ENCODE assay signal across 29 cellular contexts in genomic region chr3:15936347-15936746, GRCh38.
DNase-seq lines count a peak whose midpoint lies in the region; ATAC-seq, FAIRE-seq and TF ChIP-seq lines count a peak whose summit lies in the region.
"Had no signal": no experiment of that assay in that cellular context is flagged by ENCODE, and none has a peak within 500 bp of the region (broad histone marks: within the 10 kb centered on the region; RNA-seq: fewer than 3 reads in every experiment).

No MANE protein-coding gene starts in this region.

- H3K27ac ChIP-seq in astrocyte (ENCODE audit: low read depth, low read length) (no peak overlapping the region), psoas muscle (no peak overlapping the region)
- H3K27ac ChIP-seq: BLaER1 treated with 17β-estradiol and CSF1 and Interleukin-3, amounts not matched to agents 10 nM and 100 nM; KMS-11 had no signal

- H3K4me3 ChIP-seq in astrocyte (ENCODE audit: insufficient read depth, low read depth, low read length) (no peak overlapping the region), psoas muscle (no peak overlapping the region)
- H3K4me3 ChIP-seq: BLaER1 treated with 17β-estradiol and CSF1 and Interleukin-3, amounts not matched to agents 10 nM and 100 nM; tibial nerve had no signal

- CTCF ChIA-PET in GM10248 (lab: Yijun Ruan, JAX): interaction anchor here (0.7 to 0.9 kb wide), 2 partner anchors 21 to 37 kb away, joined by 3 read pairs; no protein-coding TSS in a partner anchor

- POLR2A ChIA-PET in GM10248 (lab: Yijun Ruan, JAX): no interaction called here

- 54 to 66% (median 64%) methylated on average over 6 of the region's 6 CpGs for WGBS in psoas muscle, 3 donors

- H3K9me3 ChIP-seq in astrocyte (ENCODE audit: insufficient read depth, low read depth, low read length) (no peaks in the 10 kb centered on the region), psoas muscle (no peaks in the 10 kb centered on the region)

- no peak overlapping the region for H3K9ac ChIP-seq in astrocyte (ENCODE audit: low read length)
- H3K9ac ChIP-seq: BLaER1 treated with 17β-estradiol and CSF1 and Interleukin-3, amounts not matched to agents 10 nM and 100 nM; KMS-11 had no signal

- no peak for FAIRE-seq in astrocyte (lab: Jason Lieb, UNC)
- FAIRE-seq: small intestine had no signal

- H3K36me3 Mint-ChIP-seq in astrocyte (ENCODE audit: low read depth, unreplicated experiment): peaks cover 3% of the 10 kb centered on the region
- no peaks in the 10 kb centered on the region for H3K36me3 Mint-ChIP-seq in progenitor cell of endocrine pancreas (ENCODE audit: insufficient read depth)
- H3K36me3 Mint-ChIP-seq in stimulated activated naive B cell treated with anti-CD40 and anti-IgM and Interleukin-4, amounts not matched to agents 10 μg/mL and 1 μg/mL and 100 μg/mL, for 72 hours: peaks cover 5 to 15% of the 10 kb centered on the region in 2 donors
- H3K36me3 Mint-ChIP-seq: activated naive CD4-positive, alpha-beta T cell treated with anti-CD3 and anti-CD28 coated beads, Interleukin-2, amount 50 U/mL, for 24 hours had no signal

- no peaks in the 10 kb centered on the region for H3K36me3 ChIP-seq in astrocyte (ENCODE audit: insufficient read depth, low read length)
- no peaks in the 10 kb centered on the region for H3K36me3 ChIP-seq in psoas muscle (ENCODE audit: insufficient read depth in 1 of 2, low read depth in 1 of 2)
- H3K36me3 ChIP-seq: tibial nerve had no signal

- DNase-seq in D341Med (ENCODE audit: low spot score): peak; percentile 43
- no peak for DNase-seq in astrocyte (ENCODE audit: low read depth)
- peak in 29 of 42 donors; percentile 6 to 74 (median 42) for DNase-seq in head of caudate nucleus
- DNase-seq in progenitor cell of endocrine pancreas (ENCODE audit: low spot score, unreplicated experiment): no peak
- no peak for DNase-seq in psoas muscle
- no peak for DNase-seq in GM10248 (ENCODE audit: extremely low spot score)
- no peak for DNase-seq in stimulated activated naive B cell treated with anti-CD40 and anti-IgM and Interleukin-4, amounts not matched to agents 10 μg/mL and 1 μg/mL and 100 μg/mL, for 72 hours
- DNase-seq: ACHN; activated CD4-positive, alpha-beta memory T cell treated with anti-CD3 and anti-CD28 coated beads for 36 hours; activated CD4-positive, CD25-positive, alpha-beta regulatory T cell treated with anti-CD3 and anti-CD28 coated beads, Interleukin-2, amount 50 U/mL, for 72 hours; activated CD8-positive, alpha-beta memory T cell treated with anti-CD3 and anti-CD28 coated beads, Interleukin-2, amount 50 U/mL, for 4 hours; central memory CD4-positive, alpha-beta T cell; COR-L47; DND-41; HCEC 1CT; mammary epithelial cell; NCI-H1436; NCI-H446 treated with DMSO at 0.1 percent for 48 hours; small intestine; stimulated activated CD4-positive, alpha-beta T cell treated with anti-CD3 and anti-CD28 coated beads, Interleukin-1b, Interleukin-23, amount 100 ng/mL, for 48 hours; stimulated activated CD8-positive, alpha-beta memory T cell treated with anti-CD3 and anti-CD28 coated beads, Interleukin-4, amount 100 ng/mL, for 48 hours; T-helper 17 cell had no signal

- TF ChIP-seq CTCF in astrocyte (IDR thresholded peaks at IDR 0.05; ENCODE audit: insufficient read depth, low read depth, low read length): no peak
- no peak for TF ChIP-seq CTCF in progenitor cell of endocrine pancreas (IDR thresholded peaks at IDR 0.05; ENCODE audit: unreplicated experiment)
- no peak for TF ChIP-seq CTCF in psoas muscle (IDR thresholded peaks at IDR 0.05)
- no peak for TF ChIP-seq CTCF in GM10248 (IDR thresholded peaks at IDR 0.05; ENCODE audit: control extremely low read depth, extremely low read depth, low read depth, missing control alignments)

- ATAC-seq in HG02763 (IDR thresholded peaks at IDR 0.05; ENCODE audit: unreplicated experiment) (no peak), psoas muscle (no peak)
- no peak for ATAC-seq in stimulated activated naive B cell treated with anti-CD40 and anti-IgM and Interleukin-4, amounts not matched to agents 10 μg/mL and 1 μg/mL and 100 μg/mL, for 72 hours (replicated peaks)
- ATAC-seq: SK-N-SH treated with all-trans-retinoic acid at 6 μM for 48 hours, T-helper 17 cell had no signal

- H3K9me3 Mint-ChIP-seq in astrocyte (ENCODE audit: unreplicated experiment) (no peaks in the 10 kb centered on the region), progenitor cell of endocrine pancreas (ENCODE audit: low read depth) (no peaks in the 10 kb centered on the region)
- H3K9me3 Mint-ChIP-seq in stimulated activated naive B cell treated with anti-CD40 and anti-IgM and Interleukin-4, amounts not matched to agents 10 μg/mL and 1 μg/mL and 100 μg/mL, for 72 hours: peaks cover 3 to 5% of the 10 kb centered on the region in 2 donors

- no peaks in the 10 kb centered on the region for H4K20me1 ChIP-seq in astrocyte (ENCODE audit: insufficient read depth, low read length)
- H4K20me1 ChIP-seq: BLaER1 treated with 17β-estradiol and CSF1 and Interleukin-3, amounts not matched to agents 10 nM and 100 nM had no signal

- H3K4me1 Mint-ChIP-seq in astrocyte (ENCODE audit: low read depth, unreplicated experiment): peaks cover 3% of the 10 kb centered on the region
- no peaks in the 10 kb centered on the region for H3K4me1 Mint-ChIP-seq in progenitor cell of endocrine pancreas (ENCODE audit: low read depth)
- no peaks in the 10 kb centered on the region for H3K4me1 Mint-ChIP-seq in stimulated activated naive B cell treated with anti-CD40 and anti-IgM and Interleukin-4, amounts not matched to agents 10 μg/mL and 1 μg/mL and 100 μg/mL, for 72 hours
- H3K4me1 Mint-ChIP-seq: activated naive CD4-positive, alpha-beta T cell treated with anti-CD3 and anti-CD28 coated beads, Interleukin-2, amount 50 U/mL, for 24 hours; T-helper 17 cell had no signal

- H3K4me3 Mint-ChIP-seq in astrocyte (ENCODE audit: unreplicated experiment): no peak overlapping the region
- no peak overlapping the region for H3K4me3 Mint-ChIP-seq in progenitor cell of endocrine pancreas (ENCODE audit: low read depth)
- no peak overlapping the region for H3K4me3 Mint-ChIP-seq in stimulated activated naive B cell treated with anti-CD40 and anti-IgM and Interleukin-4, amounts not matched to agents 10 μg/mL and 1 μg/mL and 100 μg/mL, for 72 hours
- H3K4me3 Mint-ChIP-seq: activated CD4-positive, alpha-beta memory T cell treated with anti-CD3 and anti-CD28 coated beads for 36 hours; activated naive CD4-positive, alpha-beta T cell treated with anti-CD3 and anti-CD28 coated beads, Interleukin-2, amount 50 U/mL, for 24 hours; T-helper 17 cell had no signal

- intact Hi-C loops in head of caudate nucleus (cut with DNase I) (no loop called here), psoas muscle (cut with DNase I) (no loop called here)

- H3K27me3 ChIP-seq in astrocyte (ENCODE audit: insufficient read depth, low read length) (no peaks in the 10 kb centered on the region), psoas muscle (ENCODE audit: insufficient read depth in 3 of 3, low read length in 2 of 3) (no peaks in the 10 kb centered on the region)
- H3K27me3 ChIP-seq: BLaER1 treated with 17β-estradiol and CSF1 and Interleukin-3, amounts not matched to agents 10 nM and 100 nM; tibial nerve had no signal

- H3K27me3 Mint-ChIP-seq in astrocyte (ENCODE audit: low read depth, unreplicated experiment) (no peaks in the 10 kb centered on the region), progenitor cell of endocrine pancreas (no peaks in the 10 kb centered on the region)
- H3K27me3 Mint-ChIP-seq in stimulated activated naive B cell treated with anti-CD40 and anti-IgM and Interleukin-4, amounts not matched to agents 10 μg/mL and 1 μg/mL and 100 μg/mL, for 72 hours: no peaks in the 10 kb centered on the region

- no peak overlapping the region for H3K4me2 ChIP-seq in astrocyte (ENCODE audit: low read length)
- H3K4me2 ChIP-seq: KMS-11 had no signal

- H2AFZ ChIP-seq in astrocyte (ENCODE audit: low read depth, low read length): no peak overlapping the region

- H3K4me1 ChIP-seq in astrocyte (ENCODE audit: insufficient read depth, low read length) (no peaks in the 10 kb centered on the region), psoas muscle (peaks cover 11% of the 10 kb centered on the region)

- no peaks in the 10 kb centered on the region for H3K79me2 ChIP-seq in astrocyte (ENCODE audit: insufficient read depth, low read length)

- H3K27ac Mint-ChIP-seq in astrocyte (ENCODE audit: unreplicated experiment): peak overlapping the region; percentile 58
- peak overlapping the region; percentile 56 for H3K27ac Mint-ChIP-seq in progenitor cell of endocrine pancreas
- no peak overlapping the region for H3K27ac Mint-ChIP-seq in stimulated activated naive B cell treated with anti-CD40 and anti-IgM and Interleukin-4, amounts not matched to agents 10 μg/mL and 1 μg/mL and 100 μg/mL, for 72 hours
- H3K27ac Mint-ChIP-seq: activated CD4-positive, alpha-beta memory T cell treated with anti-CD3 and anti-CD28 coated beads for 36 hours; activated naive CD4-positive, alpha-beta T cell treated with anti-CD3 and anti-CD28 coated beads, Interleukin-2, amount 50 U/mL, for 24 hours; activated T-helper 2 cell treated with anti-CD3 and anti-CD28 coated beads, Interferon-gamma antibody, Interleukin-2, Interleukin-4, amounts not matched to agents 10 μg/mL and 5 μg/mL and 100 μg/mL, durations not matched to agents 14 hours and 24 hours and 36 hours; T-helper 17 cell had no signal

Comparison
In these comparisons a context has a peak if more than half of its experiments do, and no peak if none do; other contexts are left out.
1. DNase-seq: peak in D341Med (single experiment) and head of caudate nucleus (29 of 42); none in astrocyte (single experiment), progenitor cell of endocrine pancreas (single experiment), psoas muscle (0 of 2), GM10248 (single experiment) and stimulated activated naive B cell treated with anti-CD40 and anti-IgM and Interleukin-4, amounts not matched to agents 10 μg/mL and 1 μg/mL and 100 μg/mL, for 72 hours (single experiment).